Comparison of ENCODE assay signal across 23 cellular contexts in the genomic region with DNA sequence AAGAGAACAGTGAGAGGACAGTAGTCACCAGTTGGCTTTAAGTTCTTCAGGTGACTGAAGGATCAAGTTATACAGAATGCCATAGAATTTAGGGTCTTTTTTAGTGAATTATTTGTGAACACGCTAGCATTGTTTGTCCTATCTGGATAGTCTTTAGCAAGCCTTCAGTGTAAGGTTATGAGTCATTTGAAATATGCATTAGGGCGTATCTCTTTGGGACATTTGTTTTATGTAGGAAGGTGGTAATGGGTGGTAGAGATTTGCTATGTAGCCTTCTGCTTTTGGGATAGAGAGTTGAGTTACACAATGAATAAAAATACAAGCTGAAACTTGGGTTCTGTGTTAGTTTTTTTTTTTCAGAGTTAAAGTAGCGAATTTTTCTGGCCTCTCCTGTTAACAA. TPM values are rescaled to one million over a fixed set of nuclear protein-coding genes. Genes with fewer than 3 reads are reported as not detected.
DNase-seq lines count a peak whose midpoint lies in the region; ATAC-seq lines count a peak whose summit lies in the region.
"Had no signal": no experiment of that assay in that cellular context is flagged by ENCODE, and none has a peak within 500 bp of the region (broad histone marks: within the 10 kb centered on the region; RNA-seq: fewer than 3 reads in every experiment).

No MANE protein-coding gene starts in this region.

- peaks cover 21% of the 10 kb centered on the region for H4K20me1 ChIP-seq in GM23248 (ENCODE audit: insufficient read depth)

- 82 to 83% methylated on average over 3 of the region's 3 CpGs for WGBS in GM23248 (ENCODE audit: low coverage in 1 of 2, low lambda C conversion rate in 2 of 2, missing lambda C conversion rate in 2 of 2), 2 experiments

- H3K9ac ChIP-seq in GM23248, result no peak overlapping the region

- H3K36me3 ChIP-seq in CD8-positive, alpha-beta memory T cell (ENCODE audit: insufficient read depth, low read length), result peaks cover 8% of the 10 kb centered on the region
- H3K36me3 ChIP-seq in GM23248 (ENCODE audit: low read depth), result peaks cover 42% of the 10 kb centered on the region

- H3K4me3 ChIP-seq in CD8-positive, alpha-beta memory T cell (ENCODE audit: low read length), result no peak overlapping the region
- no peak overlapping the region for H3K4me3 ChIP-seq in GM23248
- H3K4me3 ChIP-seq: SK-N-MC, upper lobe of right lung had no signal

- H3F3A ChIP-seq in GM23248 (ENCODE audit: insufficient read depth), result peaks cover 11% of the 10 kb centered on the region; the same call in 1 of the 2 replicates

- peaks cover 100% of the 10 kb centered on the region for H3K79me2 ChIP-seq in GM23248 (ENCODE audit: insufficient read depth)

- H3K9me2 ChIP-seq in GM23248 (ENCODE audit: insufficient read depth), result no peaks in the 10 kb centered on the region

- in situ Hi-C loops in GM23248 (cut with MboI), result no loop called here

- peaks cover 57 to 87% (median 74%) of the 10 kb centered on the region in 3 donors for H3K4me1 Mint-ChIP-seq in CD8-positive, alpha-beta memory T cell
- H3K4me1 Mint-ChIP-seq: H9 had no signal

- H3K27me3 Mint-ChIP-seq in CD8-positive, alpha-beta memory T cell, result no peaks in the 10 kb centered on the region
- H3K27me3 Mint-ChIP-seq: activated CD8-positive, alpha-beta memory T cell treated with anti-CD3 and anti-CD28 coated beads, Interleukin-2, amount 10 ng/mL, durations not matched to agents 7 days and 5 days had no signal

- no peaks in the 10 kb centered on the region for H3K27me3 ChIP-seq in CD8-positive, alpha-beta memory T cell (ENCODE audit: insufficient read depth, low read length, poor library complexity, severe bottlenecking)
- no peaks in the 10 kb centered on the region for H3K27me3 ChIP-seq in GM23248 (replicated peaks; ENCODE audit: insufficient read depth)
- H3K27me3 ChIP-seq: upper lobe of right lung had no signal

- H3K4me1 ChIP-seq in CD8-positive, alpha-beta memory T cell (ENCODE audit: insufficient read depth, low read length), result peaks cover 40% of the 10 kb centered on the region
- H3K4me1 ChIP-seq in GM23248 (ENCODE audit: insufficient read depth), result peaks cover 15% of the 10 kb centered on the region

- H3K27ac ChIP-seq in CD8-positive, alpha-beta memory T cell (ENCODE audit: low read depth, low read length), result no peak overlapping the region
- H3K27ac ChIP-seq in GM23248, result no peak overlapping the region
- H3K27ac ChIP-seq: SK-N-MC, upper lobe of right lung had no signal

- H3K9me3 ChIP-seq in CD8-positive, alpha-beta memory T cell (ENCODE audit: low read length), result no peaks in the 10 kb centered on the region
- no peaks in the 10 kb centered on the region for H3K9me3 ChIP-seq in GM23248 (ENCODE audit: low read depth)
- H3K9me3 ChIP-seq: upper lobe of right lung had no signal

- ATAC-seq in HG02642 (IDR thresholded peaks at IDR 0.05; ENCODE audit: poor library complexity, unreplicated experiment), result no peak
- no peak for ATAC-seq in GM21367 (IDR thresholded peaks at IDR 0.05; ENCODE audit: unreplicated experiment)
- ATAC-seq: activated CD8-positive, alpha-beta memory T cell treated with anti-CD3 and anti-CD28 coated beads, Interleukin-2, amount 10 ng/mL, durations not matched to agents 7 days and 5 days; left lobe of liver; upper lobe of right lung had no signal

- H2AFZ ChIP-seq in GM23248, result no peak overlapping the region

- H3K27ac Mint-ChIP-seq in CD8-positive, alpha-beta memory T cell, result peak overlapping the region in 7 of 8 donors; percentile 7 to 78 (median 48)
- H3K27ac Mint-ChIP-seq: activated CD8-positive, alpha-beta memory T cell treated with anti-CD3 and anti-CD28 coated beads, Interleukin-2, amount 10 ng/mL, durations not matched to agents 7 days and 5 days; H9 had no signal

- DNase-seq in CD8-positive, alpha-beta memory T cell, result no peak
- DNase-seq in GM23248, result peak; percentile 25
- DNase-seq in amniotic epithelial cell (ENCODE audit: low read depth), result peak; percentile 51
- peak; percentile 34 for DNase-seq in iris pigment epithelial cell (ENCODE audit: low read depth)
- DNase-seq in mucosa of gallbladder (ENCODE audit: low spot score), result no peak
- no peak for DNase-seq in NCI-H2196 treated with DMSO at 0.1 percent for 48 hours (lab: John Stamatoyannopoulos, UW; ENCODE audit: unreplicated experiment)
- DNase-seq: activated CD4-positive, CD25-positive, alpha-beta regulatory T cell; activated CD8-positive, alpha-beta memory T cell treated with anti-CD3 and anti-CD28 coated beads, Interleukin-2, amount 10 ng/mL, durations not matched to agents 7 days and 5 days; activated gamma-delta T cell; anterior cingulate cortex; central memory CD4-positive, alpha-beta T cell; DND-41; H9; Karpas-422; NCI-H1092 treated with DMSO at 0.1 percent for 48 hours; NCI-H2081 treated with DMSO at 0.1 percent for 48 hours; NCI-H446 treated with DMSO at 0.1 percent for 48 hours; NK-92 treated with Interleukin-12 subunit alpha and Interleukin-12 subunit beta, amount 100 ng/mL, for 24 hours; upper lobe of right lung had no signal

- H3K9me3 Mint-ChIP-seq in CD8-positive, alpha-beta memory T cell, result no peaks in the 10 kb centered on the region
- H3K9me3 Mint-ChIP-seq: H9 had no signal

- H3K4me2 ChIP-seq in GM23248 (ENCODE audit: unreplicated experiment), result no peak overlapping the region

- peaks cover 0 to 52% (median 12%) of the 10 kb centered on the region in 3 donors for H3K36me3 Mint-ChIP-seq in CD8-positive, alpha-beta memory T cell

- POLR2A ChIA-PET in CD8-positive, alpha-beta memory T cell (lab: Charles Lee), result no interaction called here

- CTCF ChIA-PET in CD8-positive, alpha-beta memory T cell (lab: Charles Lee), result no interaction called here

- H3K4me3 Mint-ChIP-seq in CD8-positive, alpha-beta memory T cell, result peak overlapping the region in 3 of 7 donors; percentile 23 to 49 (median 39)
- H3K4me3 Mint-ChIP-seq: activated CD8-positive, alpha-beta memory T cell treated with anti-CD3 and anti-CD28 coated beads, Interleukin-2, amount 10 ng/mL, durations not matched to agents 7 days and 5 days; H9 had no signal

RNA-seq across cellular contexts. Expression of gene ACTR2, which starts 13.0 kb away (rescaled TPM):
- 100 to 1,000 TPM; 294 to 306 TPM for total RNA-seq in CD8-positive, alpha-beta memory T cell
- 299 TPM for polyA plus RNA-seq in CD8-positive, alpha-beta memory T cell
- total RNA-seq in GM23248 (2014; rRNA removed; shearing (Covaris generic)), result 125 and 126 TPM in 2 replicates
- polyA plus RNA-seq in GM23248 (2016; fragmentation: Nextera tagmentation; extraction: Ambion mirVana), result 160 and 161 TPM in 2 replicates
- 209 TPM for total RNA-seq in mucosa of gallbladder

Comparison
In these comparisons a context has a peak if more than half of its experiments do, and no peak if none do; other contexts are left out.
1. DNase-seq: peak in GM23248 (single experiment), amniotic epithelial cell (single experiment) and iris pigment epithelial cell (single experiment); none in CD8-positive, alpha-beta memory T cell (0 of 5), mucosa of gallbladder (single experiment) and NCI-H2196 treated with DMSO at 0.1 percent for 48 hours (single experiment).